25 cellular contexts compared by ENCODE assay signal in the genomic region with DNA sequence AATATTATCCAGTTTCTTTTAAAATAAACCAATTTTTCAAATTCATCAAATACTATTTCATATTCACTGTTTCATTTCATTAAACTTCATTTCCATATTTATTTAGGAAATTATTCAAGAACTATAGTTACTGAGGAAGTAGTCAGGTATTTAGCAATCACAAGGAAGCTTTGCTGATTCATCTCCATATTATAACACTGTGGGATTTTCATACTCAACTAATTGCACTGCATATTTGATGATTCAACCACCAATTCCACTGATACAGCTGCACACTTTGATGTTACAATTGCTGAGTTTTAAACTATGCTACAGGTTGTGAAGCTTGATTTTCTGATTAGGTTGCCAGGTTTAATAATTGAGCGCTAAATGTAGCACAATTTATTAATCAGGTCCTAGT.
DNase-seq lines count a peak whose midpoint lies in the region; ATAC-seq and TF ChIP-seq lines count a peak whose summit lies in the region.
"Had no signal": no experiment of that assay in that cellular context is flagged by ENCODE, and none has a peak within 500 bp of the region (broad histone marks: within the 10 kb centered on the region; RNA-seq: fewer than 3 reads in every experiment).

No MANE protein-coding gene starts in this region.

- H3K9me3 ChIP-seq in IMR-90 (ENCODE audit: control insufficient read depth, insufficient read depth, low read length), result no peaks in the 10 kb centered on the region
- no peaks in the 10 kb centered on the region for H3K9me3 ChIP-seq in SJCRH30 (replicated peaks)
- H3K9me3 ChIP-seq: colonic mucosa, gastroesophageal sphincter, testis had no signal

- no peak overlapping the region for H2BK15ac ChIP-seq in IMR-90 (ENCODE audit: low read depth, low read length)

- H4K8ac ChIP-seq in IMR-90 (ENCODE audit: low read depth in 2 of 2, low read length in 2 of 2), result no peak overlapping the region

- ATAC-seq in IMR-90 (ENCODE audit: low read depth) (no peak), omental fat pad (ENCODE audit: low FRiP score) (no peak)
- ATAC-seq: gastroesophageal sphincter, left lobe of liver, WTC11 had no signal

- TF ChIP-seq RAD21 in IMR-90 (IDR thresholded peaks at IDR 0.05; ENCODE audit: low read length), result no peak

- H3K4me1 ChIP-seq in IMR-90 (ENCODE audit: control insufficient read depth, insufficient read depth, low read length) (no peaks in the 10 kb centered on the region), SJCRH30 (no peaks in the 10 kb centered on the region)
- H3K4me1 ChIP-seq: colonic mucosa, gastroesophageal sphincter, testis had no signal

- H3K27me3 ChIP-seq in IMR-90 (ENCODE audit: control insufficient read depth, insufficient read depth, low read length) (no peaks in the 10 kb centered on the region), SJCRH30 (no peaks in the 10 kb centered on the region)
- H3K27me3 ChIP-seq: colonic mucosa, gastroesophageal sphincter, testis had no signal

- H2AK9ac ChIP-seq in IMR-90 (replicated peaks; ENCODE audit: low read depth, low read length, poor library complexity), result no peak overlapping the region

- H2AK5ac ChIP-seq in IMR-90 (ENCODE audit: low read depth, low read length), result no peak overlapping the region

- no peaks in the 10 kb centered on the region for H4K20me1 ChIP-seq in IMR-90 (ENCODE audit: insufficient read depth, low read length)

- H3K23ac ChIP-seq in IMR-90 (ENCODE audit: low read depth, low read length), result no peak overlapping the region

- H3K27ac ChIP-seq in IMR-90 (ENCODE audit: insufficient read depth, low read length) (no peak overlapping the region), SJCRH30 (no peak overlapping the region)
- H3K27ac ChIP-seq: colonic mucosa, gastroesophageal sphincter, KMS-11, testis had no signal

- BruUV-seq in IMR-90 (replicated peaks; lab: Mats Ljungman, UMichigan), result no TSS peak

- no peaks in the 10 kb centered on the region for H3K79me1 ChIP-seq in IMR-90 (ENCODE audit: low read depth in 1 of 2, low read length in 2 of 2)

- H2AFZ ChIP-seq in IMR-90 (replicated peaks; ENCODE audit: low read length, poor library complexity), result no peak overlapping the region

- in situ Hi-C loops in IMR-90 (cut with MboI; ENCODE audit: low sequenced_read_pairs), result no loop called here

- CTCF ChIA-PET in IMR-90 (lab: Yijun Ruan, JAX), result interaction anchor here (0.7 kb wide), 1 partner anchor 28 kb away, joined by 4 read pairs; no protein-coding TSS in a partner anchor
- CTCF ChIA-PET in HEK293T (lab: Yijun Ruan, JAX), result no interaction called here

- no peak overlapping the region for H4K5ac ChIP-seq in IMR-90 (ENCODE audit: low read depth, low read length)

- dilution Hi-C loops in IMR-90 (cut with HindIII; ENCODE audit: low sequenced_read_pairs, unreplicated experiment), result no loop called here

- intact Hi-C loops in IMR-90 (cut with micrococcal nuclease), result no loop called here

- TF ChIP-seq POLR2A in IMR-90 (IDR thresholded peaks at IDR 0.05; ENCODE audit: low read depth, low read length), result no peak

- H3K36me3 ChIP-seq in IMR-90 (ENCODE audit: control insufficient read depth, insufficient read depth, low read length) (no peaks in the 10 kb centered on the region), SJCRH30 (no peaks in the 10 kb centered on the region)
- H3K36me3 ChIP-seq: colonic mucosa, gastroesophageal sphincter had no signal

- H2BK120ac ChIP-seq in IMR-90 (ENCODE audit: low read depth, low read length), result no peak overlapping the region

- H3K4ac ChIP-seq in IMR-90 (ENCODE audit: low read depth, low read length), result no peak overlapping the region

- TF ChIP-seq CTCF in AG10803 (conservative IDR thresholded peaks at IDR 0.05; ENCODE audit: low read length), result no peak
- no peak for TF ChIP-seq CTCF in IMR-90 (conservative IDR thresholded peaks at IDR 0.05; ENCODE audit: low read depth, low read length)
- no peak for TF ChIP-seq CTCF in omental fat pad (IDR thresholded peaks at IDR 0.05)

- no peak overlapping the region for H3K14ac ChIP-seq in IMR-90 (replicated peaks; ENCODE audit: low read depth, low read length)

- H3K9ac ChIP-seq in IMR-90 (ENCODE audit: low read depth, low read length), result no peak overlapping the region
- H3K9ac ChIP-seq: KMS-11 had no signal

- POLR2A ChIA-PET in IMR-90 (lab: Charles Lee; ENCODE audit: unreplicated experiment) (no interaction called here), HEK293T (lab: Yijun Ruan, JAX) (no interaction called here)

- DNase-seq in AG10803 (ENCODE audit: low read depth) (peak; percentile 58), IMR-90 (peak; percentile 58), astrocyte of the hippocampus (ENCODE audit: low read depth, low spot score) (peak; percentile 54), glomerular visceral epithelial cell (ENCODE audit: extremely low spot score) (peak; percentile 12), islet precursor cell (no peak), omental fat pad (ENCODE audit: low spot score) (no peak), SJCRH30 (no peak), HEK293T (ENCODE audit: extremely low spot score) (no peak)
- DNase-seq: activated CD4-positive, alpha-beta memory T cell treated with anti-CD3 and anti-CD28 coated beads, Interleukin-2, amount 10 ng/mL, durations not matched to agents 7 days and 5 days; activated naive CD4-positive, alpha-beta T cell treated with anti-CD3 and anti-CD28 coated beads for 36 hours; activated T-cell treated with anti-CD3 and anti-CD28 coated beads, Interleukin-2, amount 50 U/mL, for 1 hour; aorta; CD4-positive, alpha-beta memory T cell; colonic mucosa; DMS53; NCI-H1105; NCI-H2107; NCI-H526 treated with DMSO at 0.1 percent for 48 hours; SHP77 treated with DMSO at 0.1 percent for 48 hours; T-helper 2 cell; testis had no signal

- no peak overlapping the region for H2BK20ac ChIP-seq in IMR-90 (ENCODE audit: low read depth, low read length)

- H3K18ac ChIP-seq in IMR-90 (ENCODE audit: low read depth, low read length), result no peak overlapping the region

- H2BK5ac ChIP-seq in IMR-90 (ENCODE audit: low read depth, low read length, poor library complexity, severe bottlenecking), result no peak overlapping the region

- H3K56ac ChIP-seq in IMR-90 (ENCODE audit: extremely low read depth, insufficient read depth, low read length), result no peak overlapping the region

- no peak overlapping the region for H3K4me2 ChIP-seq in IMR-90 (ENCODE audit: low read depth, low read length)
- H3K4me2 ChIP-seq: KMS-11 had no signal

- no CpG with 5 or more reads among the region's 1 CpG for WGBS in IMR-90 (ENCODE audit: extremely low coverage in 2 of 2, insufficient read length in 1 of 2), 2 experiments

- no peaks in the 10 kb centered on the region for H3K9me1 ChIP-seq in IMR-90 (ENCODE audit: insufficient read depth, low read length)

- H3K4me3 ChIP-seq in AG10803 (ENCODE audit: low read length) (no peak overlapping the region), IMR-90 (ENCODE audit: insufficient read depth, low read depth, low read length) (no peak overlapping the region), SJCRH30 (no peak overlapping the region)
- H3K4me3 ChIP-seq: colonic mucosa, gastroesophageal sphincter, testis had no signal

- H4K91ac ChIP-seq in IMR-90 (ENCODE audit: insufficient read depth, low read depth, low read length), result no peak overlapping the region

TF ChIP-seq in IMR-90, 13 proteins besides CTCF, POLR2A, EP300 and RAD21 (continues in another document):
- TF ChIP-seq SMC3 (IDR thresholded peaks at IDR 0.05; ENCODE audit: low read depth, low read length) (no peak), NFE2L2 (IDR thresholded peaks at IDR 0.05; ENCODE audit: low read depth, low read length) (no peak), MAFK (IDR thresholded peaks at IDR 0.05; ENCODE audit: low read depth, low read length) (peak; percentile 3; the same call in 1 of the 2 replicates), MXI1 (IDR thresholded peaks at IDR 0.05; ENCODE audit: borderline replicate concordance, low read depth, low read length) (no peak), BHLHE40 (IDR thresholded peaks at IDR 0.05; ENCODE audit: low read depth, low read length) (no peak), MAZ (IDR thresholded peaks at IDR 0.05; ENCODE audit: borderline replicate concordance, low read depth, low read length) (no peak), CHD1 (IDR thresholded peaks at IDR 0.05; ENCODE audit: low read depth, low read length) (no peak), CEBPB (IDR thresholded peaks at IDR 0.05; ENCODE audit: low read depth, low read length) (peak; percentile 81)
- TF ChIP-seq, protein P1, sequence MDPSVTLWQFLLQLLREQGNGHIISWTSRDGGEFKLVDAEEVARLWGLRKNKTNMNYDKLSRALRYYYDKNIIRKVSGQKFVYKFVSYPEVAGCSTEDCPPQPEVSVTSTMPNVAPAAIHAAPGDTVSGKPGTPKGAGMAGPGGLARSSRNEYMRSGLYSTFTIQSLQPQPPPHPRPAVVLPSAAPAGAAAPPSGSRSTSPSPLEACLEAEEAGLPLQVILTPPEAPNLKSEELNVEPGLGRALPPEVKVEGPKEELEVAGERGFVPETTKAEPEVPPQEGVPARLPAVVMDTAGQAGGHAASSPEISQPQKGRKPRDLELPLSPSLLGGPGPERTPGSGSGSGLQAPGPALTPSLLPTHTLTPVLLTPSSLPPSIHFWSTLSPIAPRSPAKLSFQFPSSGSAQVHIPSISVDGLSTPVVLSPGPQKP (IDR thresholded peaks at IDR 0.05; ENCODE audit: borderline replicate concordance, low read depth, low read length), result no peak

TF ChIP-seq in HEK293T, 16 proteins besides CTCF, POLR2A, EP300 and RAD21:
- no peak for TF ChIP-seq HDGF (IDR thresholded peaks at IDR 0.05; ENCODE audit: borderline replicate concordance)
- TF ChIP-seq ARNT (IDR thresholded peaks at IDR 0.05), result no peak
- no peak for TF ChIP-seq NFRKB (IDR thresholded peaks at IDR 0.05)

Comparison
In these comparisons a context has a peak if more than half of its experiments do, and no peak if none do; other contexts are left out.
1. DNase-seq: peak in AG10803 (single experiment), IMR-90 (single experiment), astrocyte of the hippocampus (single experiment) and glomerular visceral epithelial cell (single experiment); none in islet precursor cell (single experiment), omental fat pad (single experiment), SJCRH30 (0 of 2) and HEK293T (single experiment).